In genomic region chr1:109104364-109105151, GRCh38 we compare ENCODE assay signal across 1 cellular context.
TF ChIP-seq lines count a peak whose summit lies in the region.

No MANE protein-coding gene starts in this region.

TF ChIP-seq in K562, 482 proteins besides CTCF, POLR2A, EP300 and RAD21:
- TF ChIP-seq ZNF778 (CRISPR knock-in tag; IDR thresholded peaks at IDR 0.05) (no peak), THRAP3 (IDR thresholded peaks at IDR 0.05; ENCODE audit: borderline replicate concordance) (no peak), CEBPB (tag; IDR thresholded peaks at IDR 0.05) (peak; percentile 95), ZNF398 (CRISPR knock-in tag; IDR thresholded peaks at IDR 0.05) (no peak), CREB1 (IDR thresholded peaks at IDR 0.05) (no peak), CREB1 (CRISPR knock-in tag; IDR thresholded peaks at IDR 0.05) (no peak), RBM39 (optimal IDR thresholded peaks at IDR 0.05; ENCODE audit: low read depth, low read length) (no peak), CEBPG (CRISPR knock-in tag; IDR thresholded peaks at IDR 0.05) (peak; percentile 69; the same call in 1 of the 2 replicates), CEBPG (tag; conservative IDR thresholded peaks at IDR 0.05 in 1 of 2, IDR thresholded peaks at IDR 0.05 in 1 of 2) (peak; percentile 79 to 93), RBFOX2 (IDR thresholded peaks at IDR 0.05; ENCODE audit: low read depth, low read length) (peak; percentile 36; the same call in 1 of the 2 replicates), PATZ1 (CRISPR knock-in tag; IDR thresholded peaks at IDR 0.05; ENCODE audit: borderline replicate concordance) (no peak), HIVEP1 (CRISPR knock-in tag; IDR thresholded peaks at IDR 0.05) (no peak), SUPT5H (IDR thresholded peaks at IDR 0.05) (peak; percentile 30; the same call in 1 of the 2 replicates), MEIS2 (IDR thresholded peaks at IDR 0.05; ENCODE audit: partially characterized antibody) (peak; percentile 5), SMARCA4 (IDR thresholded peaks at IDR 0.05) (no peak), MAX (CRISPR knock-in tag; IDR thresholded peaks at IDR 0.05) (0 out of 2 replicates have a peak, but pooled peaks have one; percentile 20), RFX5 (IDR thresholded peaks at IDR 0.05; ENCODE audit: low read depth, low read length) (no peak), PRMT5 (CRISPR knock-in tag; IDR thresholded peaks at IDR 0.05) (no peak), IRF9 (tag; IDR thresholded peaks at IDR 0.05) (0 out of 2 replicates have a peak, but pooled peaks have one; percentile 42)
TF ChIP-seq in K562: peak in this region for 7.
